ENCODE assay signal across 8 cellular contexts in genomic region chrX:154370882-154371770, GRCh38. TPM values are rescaled to one million over a fixed set of nuclear protein-coding genes. Genes with fewer than 3 reads are reported as not detected.
DNase-seq lines count a peak whose midpoint lies in the region; ATAC-seq and TF ChIP-seq lines count a peak whose summit lies in the region.

No MANE protein-coding gene starts in this region.

- DNase-seq in DMS79 (lab: John Stamatoyannopoulos, UW) (peak; percentile 48), GM23338 (ENCODE audit: low spot score) (peak; percentile 92), LNCaP clone FGC (ENCODE audit: low read depth) (peak; percentile 57), RWPE2 (ENCODE audit: low spot score) (peak; percentile 92), foreskin fibroblast (peak; percentile 93 to 97)
- DNase-seq in activated effector memory CD4-positive, alpha-beta T cell treated with anti-CD3 and anti-CD28 coated beads, Interleukin-2, amount 50 U/mL, for 16 hours, result peak; percentile 97

- H3K4me3 Mint-ChIP-seq in GM23338, result peak overlapping the region; percentile 81

- peaks cover 6% of the 10 kb centered on the region; the same call in 1 of the 3 replicates for H3K4me1 Mint-ChIP-seq in GM23338

- peaks cover 43% of the 10 kb centered on the region for H3K79me2 ChIP-seq in GM23338 (replicated peaks; ENCODE audit: insufficient read depth)

- peaks cover 20% of the 10 kb centered on the region for H3K27me3 Mint-ChIP-seq in GM23338 (ENCODE audit: insufficient read depth, low read depth, poor library complexity)

- H3K4me3 ChIP-seq in GM23338 (peak overlapping the region; percentile 84), LNCaP clone FGC (ENCODE audit: low read depth, low read length) (peak overlapping the region; percentile 57), RWPE2 (ENCODE audit: severe bottlenecking) (peak overlapping the region; percentile 56), foreskin fibroblast (ENCODE audit: low read depth in 1 of 2, low read length in 2 of 2) (peak overlapping the region; percentile 92 to 93), neuron (ENCODE audit: low read length) (peak overlapping the region; percentile 100), stomach smooth muscle (ENCODE audit: low read length in 2 of 2) (peak overlapping the region; percentile 88 to 89)

- no peaks in the 10 kb centered on the region for H3K9me2 ChIP-seq in GM23338 (ENCODE audit: insufficient read depth)

- TF ChIP-seq CTCF in GM23338 (conservative IDR thresholded peaks at IDR 0.05; ENCODE audit: low read depth in 2 of 2), result no peak
- 0 out of 2 replicates have a peak, but pooled peaks have one; percentile 1 for TF ChIP-seq CTCF in LNCaP clone FGC (IDR thresholded peaks at IDR 0.05; ENCODE audit: control insufficient read depth, extremely low read depth, insufficient read depth)
- TF ChIP-seq CTCF in RWPE2 (IDR thresholded peaks at IDR 0.05; ENCODE audit: poor library complexity, severe bottlenecking), result no peak
- no peak for TF ChIP-seq CTCF in foreskin fibroblast (IDR thresholded peaks at IDR 0.05; ENCODE audit: low read depth, low read length)

- H3K36me3 Mint-ChIP-seq in GM23338 (ENCODE audit: low read depth), result peaks cover 36% of the 10 kb centered on the region

- H3K27me3 ChIP-seq in GM23338 (ENCODE audit: insufficient read depth), result no peaks in the 10 kb centered on the region
- H3K27me3 ChIP-seq in RWPE2 (ENCODE audit: insufficient read depth, poor library complexity, severe bottlenecking), result no peaks in the 10 kb centered on the region
- no peaks in the 10 kb centered on the region for H3K27me3 ChIP-seq in neuron (ENCODE audit: insufficient read depth, low read length)
- H3K27me3 ChIP-seq in stomach smooth muscle (ENCODE audit: control insufficient read depth in 1 of 2, insufficient read depth in 2 of 2, low read length in 2 of 2), result peaks cover 0 to 4% of the 10 kb centered on the region in 2 donors

- peak overlapping the region; percentile 88 for H3K4me2 ChIP-seq in GM23338

- no peak overlapping the region for H2AFZ ChIP-seq in GM23338
- no peak overlapping the region for H2AFZ ChIP-seq in neuron (ENCODE audit: low read depth, low read length)

- H3K4me1 ChIP-seq in GM23338 (ENCODE audit: insufficient read depth) (0 out of 2 replicates have a peak, but pooled peaks cover 4% of the 10 kb centered on the region), RWPE2 (ENCODE audit: insufficient read depth, poor library complexity, severe bottlenecking) (peaks cover 14% of the 10 kb centered on the region), neuron (ENCODE audit: insufficient read depth, low read length) (peaks cover 9% of the 10 kb centered on the region), stomach smooth muscle (ENCODE audit: control insufficient read depth, insufficient read depth, low read length) (peaks cover 35% of the 10 kb centered on the region)

- H3F3A ChIP-seq in GM23338 (replicated peaks; ENCODE audit: low read depth), result 0 out of 2 replicates have a peak, but pooled peaks cover 7% of the 10 kb centered on the region

- ATAC-seq in GM23338 (peak; percentile 28), RWPE2 (ENCODE audit: low read depth) (peak; percentile 35)

- peak overlapping the region; percentile 76 to 99 for H3K9ac ChIP-seq in stomach smooth muscle (ENCODE audit: low read length in 2 of 2)

- peak overlapping the region; percentile 81; the same call in 1 of the 2 replicates for H3K27ac ChIP-seq in GM23338 (ENCODE audit: low read depth)
- peak overlapping the region; percentile 97 for H3K27ac ChIP-seq in RWPE2 (ENCODE audit: poor library complexity, severe bottlenecking)
- peak overlapping the region; percentile 99 for H3K27ac ChIP-seq in stomach smooth muscle (ENCODE audit: low read length)

- no peaks in the 10 kb centered on the region for H3K36me3 ChIP-seq in GM23338 (ENCODE audit: insufficient read depth)
- peaks cover 40% of the 10 kb centered on the region for H3K36me3 ChIP-seq in RWPE2 (ENCODE audit: low read depth)
- peaks cover 26% of the 10 kb centered on the region for H3K36me3 ChIP-seq in neuron (ENCODE audit: insufficient read depth, low read length)
- H3K36me3 ChIP-seq in stomach smooth muscle (ENCODE audit: control insufficient read depth in 2 of 2, insufficient read depth in 2 of 2, low read length in 2 of 2), result peaks cover 16 to 38% of the 10 kb centered on the region in 2 donors

- peaks cover 5% of the 10 kb centered on the region; the same call in 2 of the 3 replicates for H3K9me3 Mint-ChIP-seq in GM23338

- peak overlapping the region; percentile 90; the same call in 1 of the 2 replicates for H3K27ac Mint-ChIP-seq in GM23338

- H4K20me1 ChIP-seq in GM23338 (replicated peaks; ENCODE audit: insufficient read depth), result peaks cover 6% of the 10 kb centered on the region

- H3K9me3 ChIP-seq in RWPE2 (ENCODE audit: severe bottlenecking), result no peaks in the 10 kb centered on the region
- no peaks in the 10 kb centered on the region for H3K9me3 ChIP-seq in neuron (ENCODE audit: low read length)
- no peaks in the 10 kb centered on the region for H3K9me3 ChIP-seq in stomach smooth muscle (ENCODE audit: control insufficient read depth in 2 of 2, low read length in 2 of 2)

TF ChIP-seq in GM23338, 12 proteins besides CTCF, POLR2A, EP300 and RAD21:
- TF ChIP-seq CREB1 (CRISPR knock-in tag; IDR thresholded peaks at IDR 0.05; ENCODE audit: low read depth) (no peak), STAT1 (IDR thresholded peaks at IDR 0.05; ENCODE audit: unreplicated experiment) (no peak), ZNF114 (CRISPR knock-in tag; IDR thresholded peaks at IDR 0.05) (no peak), REST (IDR thresholded peaks at IDR 0.05; ENCODE audit: unreplicated experiment) (no peak), POLR2AphosphoS5 (IDR thresholded peaks at IDR 0.05; ENCODE audit: low read depth) (peak; percentile 84), EZH2 (IDR thresholded peaks at IDR 0.05; ENCODE audit: low read depth, unreplicated experiment) (no peak)

RNA-seq across cellular contexts. Expression of gene FLNA, which starts 3.3 kb away (rescaled TPM):
- total RNA-seq in GM23338 (2014; rRNA removed; shearing (Covaris generic)), result 1,228 and 1,445 TPM in 2 replicates
- 579 and 629 TPM in 2 replicates for polyA plus RNA-seq in GM23338 (2016; fragmentation: Nextera tagmentation; extraction: Ambion mirVana)

RNA-seq across cellular contexts. Expression of gene EMD, which starts 8.0 kb away (rescaled TPM):
- total RNA-seq in GM23338 (2014; rRNA removed; shearing (Covaris generic)), result 76.0 and 78.6 TPM in 2 replicates
- polyA plus RNA-seq in GM23338 (2016; fragmentation: Nextera tagmentation; extraction: Ambion mirVana), result 74.2 and 78.3 TPM in 2 replicates

RNA-seq across cellular contexts. Expression of gene RPL10, which starts 27.1 kb away (rescaled TPM):
- total RNA-seq in GM23338 (2014; rRNA removed; shearing (Covaris generic)), result 3,338 and 4,929 TPM in 2 replicates
- 1,696 and 1,721 TPM in 2 replicates for polyA plus RNA-seq in GM23338 (2016; fragmentation: Nextera tagmentation; extraction: Ambion mirVana)

RNA-seq across cellular contexts. Expression of gene DNASE1L1, which starts 37.9 kb away (rescaled TPM):
- 16.0 and 16.1 TPM in 2 replicates for total RNA-seq in GM23338 (2014; rRNA removed; shearing (Covaris generic))
- polyA plus RNA-seq in GM23338 (2016; fragmentation: Nextera tagmentation; extraction: Ambion mirVana), result 3.3 and 4.1 TPM in 2 replicates

RNA-seq across cellular contexts. Expression of gene TAFAZZIN, which starts 40.2 kb away (rescaled TPM):
- total RNA-seq in GM23338 (2014; rRNA removed; shearing (Covaris generic)), result 36.0 and 43.3 TPM in 2 replicates
- polyA plus RNA-seq in GM23338 (2016; fragmentation: Nextera tagmentation; extraction: Ambion mirVana), result 24.1 and 26.1 TPM in 2 replicates

Comparison
In these comparisons a context has a peak if more than half of its experiments do, and no peak if none do; other contexts are left out.
1. Peak in every context shown above with its lines: DNase-seq, ATAC-seq, H3K4me3 ChIP-seq and H3K27ac ChIP-seq.